ENCODE assay signal across 20 cellular contexts in the genomic region with DNA sequence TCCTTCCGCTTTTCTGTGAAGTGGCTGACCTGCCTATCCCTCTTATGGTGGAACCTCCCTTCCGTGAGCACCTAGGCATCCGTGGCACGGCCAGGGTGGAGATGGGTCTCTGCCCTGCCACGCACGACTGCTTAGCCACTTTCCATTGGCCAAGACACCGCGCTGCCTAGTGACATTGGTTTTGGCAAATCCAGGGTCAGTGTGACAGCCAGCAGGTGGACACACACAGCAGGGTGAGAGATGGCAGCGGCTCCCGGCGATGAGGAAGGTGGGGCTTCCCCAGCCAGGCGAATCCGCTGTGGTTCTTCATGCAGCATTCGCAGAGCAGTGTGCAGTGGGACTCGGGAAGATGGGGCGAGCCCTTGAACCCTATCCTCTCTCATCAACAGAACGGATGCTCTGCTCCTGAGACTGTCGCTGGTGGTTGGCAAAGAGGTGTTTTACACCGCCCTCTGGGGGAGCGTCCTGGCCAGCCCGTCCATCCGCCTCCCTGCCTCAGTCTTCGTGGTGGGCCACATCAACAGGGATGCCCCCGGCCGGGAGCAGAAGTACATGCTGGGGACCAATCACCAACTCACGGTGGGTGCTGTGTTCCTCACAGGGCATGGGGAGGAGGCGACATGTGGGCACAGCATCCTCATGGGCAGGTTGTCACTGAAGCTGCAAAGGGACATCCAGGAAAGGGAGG.
"Had no signal": no experiment of that assay in that cellular context is flagged by ENCODE, and none has a peak within 500 bp of the region (broad histone marks: within the 10 kb centered on the region; RNA-seq: fewer than 3 reads in every experiment).

No MANE protein-coding gene starts in this region.

- FAIRE-seq: TTC549 had no signal

- H3K27me3 Mint-ChIP-seq: activated naive CD4-positive, alpha-beta T cell treated with anti-CD3 and anti-CD28 coated beads, Interleukin-2, amount 50 U/mL, for 24 hours; naive B cell; stimulated activated naive CD8-positive, alpha-beta T cell treated with anti-CD3 and anti-CD28 coated beads, Interleukin-15, Interleukin-2, amounts not matched to agents 100 ng/mL and 50 ng/mL, for 24 hours had no signal

- H3K27ac ChIP-seq: ascending aorta, breast epithelium, heart right ventricle, left ventricle myocardium inferior, psoas muscle, tibial nerve, vagina had no signal

- H3K4me3 Mint-ChIP-seq: activated CD8-positive, alpha-beta T cell treated with anti-CD3 and anti-CD28 coated beads, Interleukin-2, amount 10 ng/mL, durations not matched to agents 7 days and 5 days; activated naive CD4-positive, alpha-beta T cell treated with anti-CD3 and anti-CD28 coated beads, Interleukin-2, amount 50 U/mL, for 24 hours; naive B cell; neural crest cell; stimulated activated naive CD8-positive, alpha-beta T cell treated with anti-CD3 and anti-CD28 coated beads, Interleukin-15, Interleukin-2, amounts not matched to agents 100 ng/mL and 50 ng/mL, for 24 hours; T-helper 2 cell treated with Interferon-gamma antibody and Interleukin-4, amounts not matched to agents 5 μg/mL and 100 μg/mL, for 36 hours had no signal

- H3K27ac Mint-ChIP-seq: stimulated activated naive CD8-positive, alpha-beta T cell treated with anti-CD3 and anti-CD28 coated beads, Interleukin-15, Interleukin-2, amounts not matched to agents 100 ng/mL and 50 ng/mL, for 24 hours had no signal

- DNase-seq: activated CD4-positive, CD25-positive, alpha-beta regulatory T cell; activated CD8-positive, alpha-beta memory T cell treated with anti-CD3 and anti-CD28 coated beads, Interleukin-2, amount 50 U/mL, for 4 hours; activated CD8-positive, alpha-beta T cell treated with anti-CD3 and anti-CD28 coated beads, Interleukin-2, amount 10 ng/mL, durations not matched to agents 7 days and 5 days; activated effector memory CD4-positive, alpha-beta T cell treated with Interleukin-2 at 50 U/mL for 16 hours; effector memory CD4-positive, alpha-beta T cell; esophagus squamous epithelium; heart right ventricle; left ventricle myocardium inferior; naive B cell; psoas muscle; stimulated activated CD4-positive, alpha-beta T cell treated with anti-CD3 and anti-CD28 coated beads, Interleukin-2, amount 100 ng/mL, for 24 hours had no signal

- H3K36me3 ChIP-seq: breast epithelium, vagina had no signal

- H3K4me1 ChIP-seq: ascending aorta, breast epithelium, tibial nerve, vagina had no signal

- H3K27me3 ChIP-seq: ascending aorta, breast epithelium, esophagus squamous epithelium, heart right ventricle, tibial nerve, vagina had no signal

- ATAC-seq: activated CD8-positive, alpha-beta T cell treated with anti-CD3 and anti-CD28 coated beads, Interleukin-2, amount 10 ng/mL, durations not matched to agents 7 days and 5 days; psoas muscle had no signal

- H3K9me3 ChIP-seq: ascending aorta, breast epithelium, esophagus squamous epithelium, heart right ventricle, left ventricle myocardium inferior, psoas muscle, tibial nerve, vagina had no signal

- H3K9me3 Mint-ChIP-seq: activated naive CD4-positive, alpha-beta T cell treated with anti-CD3 and anti-CD28 coated beads, Interleukin-2, amount 50 U/mL, for 24 hours; naive B cell; neural crest cell; stimulated activated naive CD8-positive, alpha-beta T cell treated with anti-CD3 and anti-CD28 coated beads, Interleukin-15, Interleukin-2, amounts not matched to agents 100 ng/mL and 50 ng/mL, for 24 hours; T-helper 2 cell treated with Interferon-gamma antibody and Interleukin-4, amounts not matched to agents 5 μg/mL and 100 μg/mL, for 36 hours had no signal

- H3K4me3 ChIP-seq: ascending aorta, breast epithelium, esophagus squamous epithelium, heart right ventricle, left ventricle myocardium inferior, psoas muscle, tibial nerve, vagina had no signal
